Comparison of ENCODE assay signal across 1 cellular context in the genomic region with DNA sequence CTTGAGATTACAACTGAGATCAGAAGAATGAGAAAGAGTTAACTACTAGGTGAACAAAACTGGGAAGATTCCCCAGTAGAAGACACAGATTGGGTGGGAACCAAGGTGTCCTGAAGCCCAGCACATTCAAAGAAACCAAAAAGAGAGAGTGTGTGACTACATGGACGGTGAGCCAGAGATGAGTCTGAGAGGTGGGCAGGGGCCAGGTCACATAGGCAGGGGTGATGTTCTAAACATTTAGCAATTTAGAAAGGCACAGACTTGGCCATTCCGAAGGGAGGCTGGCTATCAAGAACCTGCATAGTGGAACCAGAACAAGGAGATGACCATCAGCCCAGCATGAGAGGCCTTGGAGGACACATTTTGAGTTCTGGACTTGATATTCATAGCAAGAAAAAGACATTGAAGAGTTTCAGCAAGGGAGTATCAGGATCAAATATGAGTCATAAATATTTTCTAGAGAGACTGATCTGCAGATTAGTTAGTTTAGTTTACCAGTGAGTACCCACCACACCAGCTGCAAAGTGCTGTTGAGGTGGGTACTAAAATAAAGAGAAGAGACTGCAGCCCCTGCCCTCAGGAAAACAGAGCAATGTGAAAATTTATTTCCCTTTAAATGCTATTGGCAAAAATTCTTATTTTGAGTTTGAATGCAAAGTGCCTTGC.
TF ChIP-seq lines count a peak whose summit lies in the region.

No MANE protein-coding gene starts in this region.

TF ChIP-seq in IMR-90, 13 proteins besides CTCF, POLR2A, EP300 and RAD21 (continued from another document):
- TF ChIP-seq MAZ (IDR thresholded peaks at IDR 0.05; ENCODE audit: borderline replicate concordance, low read depth, low read length) (no peak), RFX5 (IDR thresholded peaks at IDR 0.05; ENCODE audit: low read depth, low read length) (no peak), CHD1 (IDR thresholded peaks at IDR 0.05; ENCODE audit: low read depth, low read length) (no peak), MXI1 (IDR thresholded peaks at IDR 0.05; ENCODE audit: borderline replicate concordance, low read depth, low read length) (no peak), SMC3 (IDR thresholded peaks at IDR 0.05; ENCODE audit: low read depth, low read length) (no peak), USF2 (IDR thresholded peaks at IDR 0.05; ENCODE audit: low read depth, low read length) (no peak)
